In genomic region chr18:8279348-8279747, GRCh38 we compare ENCODE assay signal across 33 cellular contexts.
"Had no signal": no experiment of that assay in that cellular context is flagged by ENCODE, and none has a peak within 500 bp of the region (broad histone marks: within the 10 kb centered on the region; RNA-seq: fewer than 3 reads in every experiment).

No MANE protein-coding gene starts in this region.

- H3K4me2 ChIP-seq: KMS-11 had no signal

- H3K27me3 Mint-ChIP-seq: activated CD4-positive, alpha-beta memory T cell treated with anti-CD3 and anti-CD28 coated beads, Interleukin-2, amount 10 ng/mL, durations not matched to agents 7 days and 5 days; activated naive CD4-positive, alpha-beta T cell treated with anti-CD3 and anti-CD28 coated beads, Interleukin-2, amount 50 U/mL, for 24 hours; activated naive CD8-positive, alpha-beta T cell treated with anti-CD3 and anti-CD28 coated beads, Interleukin-2, amount 10 ng/mL, durations not matched to agents 7 days and 5 days had no signal

- H3K27ac ChIP-seq: ascending aorta, KMS-11, Peyer's patch, WERI-Rb-1 had no signal

- ATAC-seq: PC-3 had no signal

- H3K36me3 ChIP-seq: ascending aorta, Peyer's patch, WERI-Rb-1 had no signal

- H3K9me3 ChIP-seq: ascending aorta, Peyer's patch had no signal

- H3K4me3 ChIP-seq: ascending aorta, Peyer's patch had no signal

- H3K4me1 Mint-ChIP-seq: activated CD4-positive, alpha-beta memory T cell treated with anti-CD3 and anti-CD28 coated beads, Interleukin-2, amount 10 ng/mL, durations not matched to agents 7 days and 5 days; activated naive CD4-positive, alpha-beta T cell treated with anti-CD3 and anti-CD28 coated beads, Interleukin-2, amount 50 U/mL, for 24 hours; activated naive CD8-positive, alpha-beta T cell treated with anti-CD3 and anti-CD28 coated beads, Interleukin-2, amount 10 ng/mL, durations not matched to agents 7 days and 5 days had no signal

- H3K9me3 Mint-ChIP-seq: activated naive CD4-positive, alpha-beta T cell treated with anti-CD3 and anti-CD28 coated beads, Interleukin-2, amount 50 U/mL, for 24 hours; activated T-helper 2 cell treated with anti-CD3 and anti-CD28 coated beads, Interferon-gamma antibody, Interleukin-2, Interleukin-4, amounts not matched to agents 10 μg/mL and 5 μg/mL and 100 μg/mL, durations not matched to agents 14 hours and 24 hours and 36 hours had no signal

- H3K36me3 Mint-ChIP-seq: activated naive CD4-positive, alpha-beta T cell treated with anti-CD3 and anti-CD28 coated beads, Interleukin-2, amount 50 U/mL, for 24 hours; activated naive CD8-positive, alpha-beta T cell treated with anti-CD3 and anti-CD28 coated beads, Interleukin-2, amount 10 ng/mL, durations not matched to agents 7 days and 5 days had no signal

- H3K27me3 ChIP-seq: ascending aorta, Peyer's patch had no signal

- DNase-seq: activated CD4-positive, alpha-beta memory T cell treated with anti-CD3 and anti-CD28 coated beads, Interleukin-2, amount 10 ng/mL, durations not matched to agents 7 days and 5 days; activated CD4-positive, alpha-beta T cell treated with anti-CD3 and anti-CD28 coated beads for 1 hour; activated CD4-positive, alpha-beta T cell treated with anti-CD3 and anti-CD28 coated beads for 48 hours; activated CD4-positive, CD25-positive, alpha-beta regulatory T cell; activated gamma-delta T cell; activated naive CD4-positive, alpha-beta T cell treated with Interleukin-2 at 50 U/mL for 16 hours; activated naive CD8-positive, alpha-beta T cell treated with anti-CD3 and anti-CD28 coated beads, Interleukin-2, amount 10 ng/mL, durations not matched to agents 7 days and 5 days; activated T-cell treated with anti-CD3 and anti-CD28 coated beads, Interleukin-2, amount 50 U/mL, for 1 hour; caudate nucleus; MM.1S; MV-4-11; NCI-H1092; NCI-H146; NCI-H187; NCI-H2029 treated with DMSO at 0.1 percent for 48 hours; NCI-H2107; NCI-H345; NCI-H526; NCI-H748 treated with DMSO at 0.1 percent for 48 hours; NK-92 treated with Interleukin-12 subunit alpha and Interleukin-12 subunit beta, amount 100 ng/mL, for 24 hours; PC-3; Peyer's patch; RPMI8226; SIG-M5; SW 1271; T-helper 1 cell; T-helper 2 cell; T-helper 9 cell; WERI-Rb-1 had no signal

- H3K27ac Mint-ChIP-seq: activated CD4-positive, alpha-beta memory T cell treated with anti-CD3 and anti-CD28 coated beads, Interleukin-2, amount 10 ng/mL, durations not matched to agents 7 days and 5 days; activated naive CD4-positive, alpha-beta T cell treated with anti-CD3 and anti-CD28 coated beads, Interleukin-2, amount 50 U/mL, for 24 hours; activated naive CD8-positive, alpha-beta T cell treated with anti-CD3 and anti-CD28 coated beads, Interleukin-2, amount 10 ng/mL, durations not matched to agents 7 days and 5 days; activated T-helper 2 cell treated with anti-CD3 and anti-CD28 coated beads, Interferon-gamma antibody, Interleukin-2, Interleukin-4, amounts not matched to agents 10 μg/mL and 5 μg/mL and 100 μg/mL, durations not matched to agents 14 hours and 24 hours and 36 hours had no signal

- H3K4me3 Mint-ChIP-seq: activated CD4-positive, alpha-beta memory T cell treated with anti-CD3 and anti-CD28 coated beads, Interleukin-2, amount 10 ng/mL, durations not matched to agents 7 days and 5 days; activated naive CD4-positive, alpha-beta T cell treated with anti-CD3 and anti-CD28 coated beads, Interleukin-2, amount 50 U/mL, for 24 hours; activated naive CD8-positive, alpha-beta T cell treated with anti-CD3 and anti-CD28 coated beads, Interleukin-2, amount 10 ng/mL, durations not matched to agents 7 days and 5 days had no signal

- H3K4me1 ChIP-seq: Peyer's patch had no signal
